14 cellular contexts compared by ENCODE assay signal in genomic region chr6:47196113-47196512, GRCh38.
DNase-seq lines count a peak whose midpoint lies in the region; ATAC-seq and TF ChIP-seq lines count a peak whose summit lies in the region.
"Had no signal": no experiment of that assay in that cellular context is flagged by ENCODE, and none has a peak within 500 bp of the region (broad histone marks: within the 10 kb centered on the region; RNA-seq: fewer than 3 reads in every experiment).

No MANE protein-coding gene starts in this region.

- H2BK120ac ChIP-seq in IMR-90 (ENCODE audit: low read depth, low read length) = no peak overlapping the region
- H2BK120ac ChIP-seq in mesenchymal stem cell (ENCODE audit: low read depth, low read length) = peak overlapping the region; percentile 88
- H2BK120ac ChIP-seq in trophoblast cell (ENCODE audit: insufficient read depth, low read length, poor library complexity) = peak overlapping the region; percentile 33

- no peaks in the 10 kb centered on the region for H3K4me1 Mint-ChIP-seq in activated T-cell treated with anti-CD3 and anti-CD28 coated beads, Interleukin-2, amount 50 U/mL, for 4 hours (ENCODE audit: low read depth)
- H3K4me1 Mint-ChIP-seq in natural killer cell = no peaks in the 10 kb centered on the region
- H3K4me1 Mint-ChIP-seq: H9 had no signal

- in situ Hi-C loops in IMR-90 (cut with MboI; ENCODE audit: low sequenced_read_pairs) = no loop called here

- H2BK12ac ChIP-seq in mesenchymal stem cell (ENCODE audit: low read length in 2 of 2) (peak overlapping the region; percentile 79 to 99), trophoblast cell (ENCODE audit: low read length) (peak overlapping the region; percentile 75)

- dilution Hi-C loops in IMR-90 (cut with HindIII; ENCODE audit: low sequenced_read_pairs, unreplicated experiment) = no loop called here

- TF ChIP-seq CTCF in IMR-90 (conservative IDR thresholded peaks at IDR 0.05; ENCODE audit: low read depth, low read length) (no peak), natural killer cell (IDR thresholded peaks at IDR 0.05) (no peak)

- H3K27ac Mint-ChIP-seq in natural killer cell = no peak overlapping the region
- H3K27ac Mint-ChIP-seq: B cell; CD4-positive, alpha-beta T cell had no signal

- no peaks in the 10 kb centered on the region for H3K9me3 Mint-ChIP-seq in activated T-cell treated with anti-CD3 and anti-CD28 coated beads, Interleukin-2, amount 50 U/mL, for 4 hours
- peaks cover 0 to 9% of the 10 kb centered on the region in 2 donors for H3K9me3 Mint-ChIP-seq in natural killer cell
- H3K9me3 Mint-ChIP-seq: CD4-positive, alpha-beta T cell; H9 had no signal

- H3K4me1 ChIP-seq in IMR-90 (ENCODE audit: control insufficient read depth, insufficient read depth, low read length) = peaks cover 2% of the 10 kb centered on the region
- H3K4me1 ChIP-seq in SJCRH30 = peaks cover 31% of the 10 kb centered on the region
- peaks cover 2% of the 10 kb centered on the region for H3K4me1 ChIP-seq in mesenchymal stem cell (ENCODE audit: control insufficient read depth, insufficient read depth, low read depth, low read length)
- peaks cover 3 to 15% of the 10 kb centered on the region in 2 experiments for H3K4me1 ChIP-seq in trophoblast cell (ENCODE audit: control insufficient read depth in 1 of 2, insufficient read depth in 2 of 2, low read length in 2 of 2)

- no peaks in the 10 kb centered on the region for H3K36me3 ChIP-seq in IMR-90 (ENCODE audit: control insufficient read depth, insufficient read depth, low read length)
- H3K36me3 ChIP-seq in SJCRH30 = no peaks in the 10 kb centered on the region
- H3K36me3 ChIP-seq in mesenchymal stem cell (ENCODE audit: control insufficient read depth in 1 of 2, insufficient read depth in 2 of 2, low read depth in 1 of 2, low read length in 2 of 2) = no peaks in the 10 kb centered on the region
- H3K36me3 ChIP-seq in trophoblast cell (ENCODE audit: control insufficient read depth in 1 of 2, insufficient read depth in 2 of 2, low read length in 2 of 2) = no peaks in the 10 kb centered on the region

- no peaks in the 10 kb centered on the region for H3K27me3 ChIP-seq in IMR-90 (ENCODE audit: control insufficient read depth, insufficient read depth, low read length)
- H3K27me3 ChIP-seq in SJCRH30 = no peaks in the 10 kb centered on the region
- H3K27me3 ChIP-seq in mesenchymal stem cell (ENCODE audit: control insufficient read depth in 1 of 2, insufficient read depth in 1 of 2, low read length in 2 of 2) = no peaks in the 10 kb centered on the region
- H3K27me3 ChIP-seq in trophoblast cell (ENCODE audit: insufficient read depth, low read length) = no peaks in the 10 kb centered on the region

- H4K20me1 ChIP-seq in IMR-90 (ENCODE audit: insufficient read depth, low read length) = no peaks in the 10 kb centered on the region

- TF ChIP-seq RAD21 in IMR-90 (IDR thresholded peaks at IDR 0.05; ENCODE audit: low read length) = no peak

- H3K56ac ChIP-seq in IMR-90 (ENCODE audit: extremely low read depth, insufficient read depth, low read length) = no peak overlapping the region

- H4K8ac ChIP-seq in IMR-90 (ENCODE audit: low read depth in 2 of 2, low read length in 2 of 2) (no peak overlapping the region), mesenchymal stem cell (ENCODE audit: low read length) (peak overlapping the region; percentile 76), trophoblast cell (ENCODE audit: low read depth, low read length) (no peak overlapping the region)

- CTCF ChIA-PET in IMR-90 (lab: Yijun Ruan, JAX) = interaction anchor here (1.0 kb wide), 1 partner anchor 10 kb away, joined by 3 read pairs; no protein-coding TSS in a partner anchor

- no peaks in the 10 kb centered on the region for H3K9me1 ChIP-seq in IMR-90 (ENCODE audit: insufficient read depth, low read length)

- no CpG with 5 or more reads among the region's 5 CpGs for WGBS in IMR-90 (ENCODE audit: extremely low coverage in 2 of 2, insufficient read length in 1 of 2), 2 experiments
- 57% methylated on average over 3 of the region's 5 CpGs for WGBS in mesenchymal stem cell
- WGBS in trophoblast cell (ENCODE audit: extremely low coverage, insufficient coverage, insufficient read length) = no CpG with 5 or more reads among the region's 5 CpGs

- H3K27ac ChIP-seq in IMR-90 (ENCODE audit: insufficient read depth, low read length) (no peak overlapping the region), SJCRH30 (peak overlapping the region; percentile 53), mesenchymal stem cell (ENCODE audit: low read length, poor library complexity, severe bottlenecking) (no peak overlapping the region), trophoblast cell (ENCODE audit: low read depth, low read length) (peak overlapping the region; percentile 57)

- H2BK5ac ChIP-seq in IMR-90 (ENCODE audit: low read depth, low read length, poor library complexity, severe bottlenecking) (no peak overlapping the region), mesenchymal stem cell (ENCODE audit: low read depth, low read length, poor library complexity, severe bottlenecking) (no peak overlapping the region), trophoblast cell (ENCODE audit: low read depth, low read length, poor library complexity) (peak overlapping the region; percentile 33)

- no TSS peak for BruUV-seq in IMR-90 (replicated peaks; lab: Mats Ljungman, UMichigan)

- no peaks in the 10 kb centered on the region for H3K36me3 Mint-ChIP-seq in activated T-cell treated with anti-CD3 and anti-CD28 coated beads, Interleukin-2, amount 50 U/mL, for 4 hours (ENCODE audit: insufficient read depth)
- H3K36me3 Mint-ChIP-seq in natural killer cell = no peaks in the 10 kb centered on the region

- intact Hi-C loops in IMR-90 (cut with micrococcal nuclease) = no loop called here
- intact Hi-C loops in natural killer cell (cut with micrococcal nuclease) = no loop called here

- H3K4me2 ChIP-seq in IMR-90 (ENCODE audit: low read depth, low read length) (no peak overlapping the region), mesenchymal stem cell (ENCODE audit: low read length, poor library complexity, severe bottlenecking) (no peak overlapping the region), trophoblast cell (ENCODE audit: low read length) (no peak overlapping the region)

- no peak overlapping the region for H2BK15ac ChIP-seq in IMR-90 (ENCODE audit: low read depth, low read length)
- peak overlapping the region; percentile 63 for H2BK15ac ChIP-seq in mesenchymal stem cell (ENCODE audit: low read depth, poor library complexity, severe bottlenecking)

- H2AK9ac ChIP-seq in IMR-90 (replicated peaks; ENCODE audit: low read depth, low read length, poor library complexity) = no peak overlapping the region

- H4K5ac ChIP-seq in IMR-90 (ENCODE audit: low read depth, low read length) = no peak overlapping the region

- ATAC-seq in IMR-90 (ENCODE audit: low read depth) (no peak), natural killer cell (no peak), HG02798 (IDR thresholded peaks at IDR 0.05; ENCODE audit: poor library complexity, unreplicated experiment) (no peak)
- no peak for ATAC-seq in activated T-cell treated with anti-CD3 and anti-CD28 coated beads, Interleukin-2, amount 50 U/mL, for 4 hours

- H3K27me3 Mint-ChIP-seq in activated T-cell treated with anti-CD3 and anti-CD28 coated beads, Interleukin-2, amount 50 U/mL, for 4 hours (ENCODE audit: low read depth) = no peaks in the 10 kb centered on the region
- H3K27me3 Mint-ChIP-seq in natural killer cell (ENCODE audit: low read depth in 2 of 2) = no peaks in the 10 kb centered on the region
- H3K27me3 Mint-ChIP-seq: B cell; CD4-positive, alpha-beta T cell had no signal

- no peak overlapping the region for H4K12ac ChIP-seq in trophoblast cell (ENCODE audit: low read depth, low read length)

- H3K4me3 Mint-ChIP-seq in activated T-cell treated with anti-CD3 and anti-CD28 coated beads, Interleukin-2, amount 50 U/mL, for 4 hours = no peak overlapping the region
- no peak overlapping the region for H3K4me3 Mint-ChIP-seq in natural killer cell
- H3K4me3 Mint-ChIP-seq: B cell; CD4-positive, alpha-beta T cell; H9 had no signal

- no peak overlapping the region for H4K91ac ChIP-seq in IMR-90 (ENCODE audit: insufficient read depth, low read depth, low read length)
- H4K91ac ChIP-seq in mesenchymal stem cell (ENCODE audit: low read length) = peak overlapping the region; percentile 90
- H4K91ac ChIP-seq in trophoblast cell (ENCODE audit: low read depth, low read length) = peak overlapping the region; percentile 70

- no peak overlapping the region for H3K9ac ChIP-seq in IMR-90 (ENCODE audit: low read depth, low read length)
- no peak overlapping the region for H3K9ac ChIP-seq in mesenchymal stem cell (ENCODE audit: low read length)
- H3K9ac ChIP-seq in trophoblast cell (ENCODE audit: low read length) = no peak overlapping the region

- H3K79me1 ChIP-seq in IMR-90 (ENCODE audit: low read depth in 1 of 2, low read length in 2 of 2) = no peaks in the 10 kb centered on the region
- no peaks in the 10 kb centered on the region for H3K79me1 ChIP-seq in mesenchymal stem cell (replicated peaks; ENCODE audit: low read length, poor library complexity, severe bottlenecking)
- peaks cover 20% of the 10 kb centered on the region for H3K79me1 ChIP-seq in trophoblast cell (ENCODE audit: low read length)

- POLR2A ChIA-PET in IMR-90 (lab: Charles Lee; ENCODE audit: unreplicated experiment) = no interaction called here

- H3K23ac ChIP-seq in IMR-90 (ENCODE audit: low read depth, low read length) = no peak overlapping the region
- H3K23ac ChIP-seq in mesenchymal stem cell (ENCODE audit: low read length in 2 of 2) = no peak overlapping the region
- no peak overlapping the region for H3K23ac ChIP-seq in trophoblast cell (ENCODE audit: low read length)

- H3K79me2 ChIP-seq in trophoblast cell (ENCODE audit: control insufficient read depth, insufficient read depth, low read length, poor library complexity) = no peaks in the 10 kb centered on the region

- DNase-seq in IMR-90 (peak; percentile 28), SJCRH30 (no peak), mesenchymal stem cell (peak; percentile 17), trophoblast cell (no peak), natural killer cell (no peak)
- DNase-seq in central memory CD4-positive, alpha-beta T cell = no peak
- no peak for DNase-seq in activated T-cell treated with anti-CD3 and anti-CD28 coated beads, Interleukin-2, amount 50 U/mL, for 4 hours
- DNase-seq: C1 segment of cervical spinal cord; Calu3; CD4-positive, alpha-beta T cell; GOT3; H9 had no signal

- H2BK20ac ChIP-seq in IMR-90 (ENCODE audit: low read depth, low read length) = no peak overlapping the region

- no peak overlapping the region for H3K4me3 ChIP-seq in IMR-90 (ENCODE audit: insufficient read depth, low read depth, low read length)
- no peak overlapping the region for H3K4me3 ChIP-seq in SJCRH30
- no peak overlapping the region for H3K4me3 ChIP-seq in mesenchymal stem cell (ENCODE audit: insufficient read depth in 1 of 2, low read depth in 1 of 2, low read length in 2 of 2)
- H3K4me3 ChIP-seq in trophoblast cell (ENCODE audit: low read depth, low read length) = no peak overlapping the region

- H3K14ac ChIP-seq in IMR-90 (replicated peaks; ENCODE audit: low read depth, low read length) (no peak overlapping the region), mesenchymal stem cell (ENCODE audit: low read length in 2 of 2) (no peak overlapping the region), trophoblast cell (ENCODE audit: low read length) (no peak overlapping the region)

- H3K18ac ChIP-seq in IMR-90 (ENCODE audit: low read depth, low read length) (peak overlapping the region; percentile 56; the same call in 1 of the 2 replicates), mesenchymal stem cell (ENCODE audit: low read depth in 1 of 2, low read length in 2 of 2) (peak overlapping the region; percentile 88 to 97), trophoblast cell (ENCODE audit: low read length) (no peak overlapping the region)

- no peak overlapping the region for H2AFZ ChIP-seq in IMR-90 (replicated peaks; ENCODE audit: low read length, poor library complexity)
- H2AFZ ChIP-seq in mesenchymal stem cell (ENCODE audit: low read depth, low read length) = no peak overlapping the region
- peak overlapping the region; percentile 18 for H2AFZ ChIP-seq in trophoblast cell (ENCODE audit: insufficient read depth, low read length, poor library complexity)

- H3K4ac ChIP-seq in IMR-90 (ENCODE audit: low read depth, low read length) (no peak overlapping the region), mesenchymal stem cell (ENCODE audit: low read depth in 1 of 2, low read length in 2 of 2) (peak overlapping the region; percentile 5 to 75), trophoblast cell (ENCODE audit: low read depth, low read length) (no peak overlapping the region)

- no peak overlapping the region for H2AK5ac ChIP-seq in IMR-90 (ENCODE audit: low read depth, low read length)
- H2AK5ac ChIP-seq in mesenchymal stem cell (ENCODE audit: low read length, severe bottlenecking) = peak overlapping the region; percentile 9
- H2AK5ac ChIP-seq in trophoblast cell (ENCODE audit: low read length) = peak overlapping the region; percentile 35

- no peak for TF ChIP-seq POLR2A in IMR-90 (IDR thresholded peaks at IDR 0.05; ENCODE audit: low read depth, low read length)

- H3K9me3 ChIP-seq in IMR-90 (ENCODE audit: control insufficient read depth, insufficient read depth, low read length) (no peaks in the 10 kb centered on the region), SJCRH30 (replicated peaks) (no peaks in the 10 kb centered on the region), mesenchymal stem cell (ENCODE audit: control insufficient read depth, low read length) (no peaks in the 10 kb centered on the region), trophoblast cell (ENCODE audit: insufficient read depth, low read depth, low read length) (no peaks in the 10 kb centered on the region)

Comparison
In these comparisons a context has a peak if more than half of its experiments do, and no peak if none do; other contexts are left out.
1. DNase-seq: peak in IMR-90 (single experiment) and mesenchymal stem cell (single experiment); none in SJCRH30 (0 of 2), trophoblast cell (0 of 2), central memory CD4-positive, alpha-beta T cell (single experiment), activated T-cell treated with anti-CD3 and anti-CD28 coated beads, Interleukin-2, amount 50 U/mL, for 4 hours (single experiment) and natural killer cell (single experiment).
2. H3K27ac ChIP-seq: peak in SJCRH30 (single experiment) and trophoblast cell (single experiment); none in IMR-90 (single experiment) and mesenchymal stem cell (single experiment).
3. H3K4ac ChIP-seq: peak in mesenchymal stem cell (2 of 2); none in IMR-90 (single experiment) and trophoblast cell (single experiment).